In the genomic region with DNA sequence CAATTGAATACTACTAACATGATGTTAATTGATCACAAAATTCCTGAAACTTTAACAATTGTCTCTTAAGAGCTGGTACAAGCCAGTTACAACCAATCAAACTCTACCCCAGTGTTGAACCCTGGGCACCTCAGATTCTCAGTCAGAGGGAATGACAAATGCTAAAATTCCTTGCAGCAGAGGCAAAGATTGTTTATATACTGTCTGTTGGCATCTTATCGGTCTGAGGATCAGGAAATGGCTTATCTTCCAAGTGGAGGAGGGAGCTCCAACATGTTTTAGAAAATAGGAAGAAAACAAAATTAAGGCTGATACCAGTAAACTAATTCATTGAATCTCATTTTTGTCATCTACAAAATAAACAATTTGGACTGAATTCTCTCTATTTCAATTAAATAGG, we compare ENCODE assay signal across 25 cellular contexts.
"Had no signal": no experiment of that assay in that cellular context is flagged by ENCODE, and none has a peak within 500 bp of the region (broad histone marks: within the 10 kb centered on the region; RNA-seq: fewer than 3 reads in every experiment).

No MANE protein-coding gene starts in this region.

- H3K27me3 ChIP-seq: hepatocyte, right lobe of liver, testis, vagina had no signal

- H3K9me3 ChIP-seq: right lobe of liver, testis, vagina had no signal

- H3K36me3 ChIP-seq: right lobe of liver, vagina had no signal

- H3K4me3 Mint-ChIP-seq: activated CD8-positive, alpha-beta T cell treated with anti-CD3 and anti-CD28 coated beads, Interleukin-2, amount 10 ng/mL, durations not matched to agents 7 days and 5 days; activated naive CD4-positive, alpha-beta T cell treated with anti-CD3 and anti-CD28 coated beads, Interleukin-2, amount 50 U/mL, for 24 hours; dendritic cell treated with granulocyte-macrophage colony-stimulating factor and Interleukin-4, amounts not matched to agents 40 ng/mL and 50 ng/mL, for 4 days; immature natural killer cell; naive thymus-derived CD4-positive, alpha-beta T cell; neural crest cell; T-helper 2 cell treated with Interferon-gamma antibody and Interleukin-4, amounts not matched to agents 5 μg/mL and 100 μg/mL, for 36 hours had no signal

- ATAC-seq: activated CD8-positive, alpha-beta T cell treated with anti-CD3 and anti-CD28 coated beads, Interleukin-2, amount 10 ng/mL, durations not matched to agents 7 days and 5 days; esophagus mucosa; naive thymus-derived CD4-positive, alpha-beta T cell; right lobe of liver had no signal

- H3K4me1 Mint-ChIP-seq: activated naive CD4-positive, alpha-beta T cell treated with anti-CD3 and anti-CD28 coated beads, Interleukin-2, amount 50 U/mL, for 24 hours; immature natural killer cell; naive thymus-derived CD4-positive, alpha-beta T cell had no signal

- DNase-seq: activated CD4-positive, alpha-beta T cell treated with anti-CD3 and anti-CD28 coated beads for 1 hour; activated CD4-positive, alpha-beta T cell treated with anti-CD3 and anti-CD28 coated beads, Interleukin-2, amount 50 U/mL, for 1 hour; activated CD8-positive, alpha-beta T cell treated with anti-CD3 and anti-CD28 coated beads, Interleukin-2, amount 10 ng/mL, durations not matched to agents 7 days and 5 days; activated gamma-delta T cell treated with Interleukin-2 at 50 U/mL for 16 hours; activated T-cell treated with anti-CD3 and anti-CD28 coated beads, Interleukin-2, amount 50 U/mL, for 1 hour; anterior cingulate cortex; caudate nucleus; effector CD8-positive, alpha-beta T cell; foreskin melanocyte; glutamatergic neuron; immature natural killer cell; naive thymus-derived CD4-positive, alpha-beta T cell; posterior cingulate gyrus; right lobe of liver; small intestine; stimulated activated naive CD4-positive, alpha-beta T cell; testis had no signal

- H3K9me3 Mint-ChIP-seq: dendritic cell treated with granulocyte-macrophage colony-stimulating factor and Interleukin-4, amounts not matched to agents 40 ng/mL and 50 ng/mL, for 4 days; T-helper 2 cell treated with Interferon-gamma antibody and Interleukin-4, amounts not matched to agents 5 μg/mL and 100 μg/mL, for 36 hours had no signal

- H3K36me3 Mint-ChIP-seq: activated naive CD4-positive, alpha-beta T cell treated with anti-CD3 and anti-CD28 coated beads, Interleukin-2, amount 50 U/mL, for 24 hours; brain; naive thymus-derived CD4-positive, alpha-beta T cell had no signal

- H3K27ac Mint-ChIP-seq: activated CD8-positive, alpha-beta T cell treated with anti-CD3 and anti-CD28 coated beads, Interleukin-2, amount 10 ng/mL, durations not matched to agents 7 days and 5 days; activated naive CD4-positive, alpha-beta T cell treated with anti-CD3 and anti-CD28 coated beads, Interleukin-2, amount 50 U/mL, for 24 hours; dendritic cell treated with granulocyte-macrophage colony-stimulating factor and Interleukin-4, amounts not matched to agents 40 ng/mL and 50 ng/mL, for 4 days; immature natural killer cell; naive thymus-derived CD4-positive, alpha-beta T cell; T-helper 2 cell treated with Interferon-gamma antibody and Interleukin-4, amounts not matched to agents 5 μg/mL and 100 μg/mL, for 36 hours had no signal

- H3K4me1 ChIP-seq: right lobe of liver, testis, vagina had no signal

- H3K27ac ChIP-seq: hepatocyte, right lobe of liver, testis, vagina had no signal

- H3K4me2 ChIP-seq: hepatocyte had no signal

- H3K27me3 Mint-ChIP-seq: activated naive CD4-positive, alpha-beta T cell treated with anti-CD3 and anti-CD28 coated beads, Interleukin-2, amount 50 U/mL, for 24 hours; brain had no signal

- H3K79me2 ChIP-seq: hepatocyte had no signal

- H3K4me3 ChIP-seq: hepatocyte, right lobe of liver, testis, vagina had no signal
